ENCODE assay signal across 35 cellular contexts in genomic region chr17:63492940-63493339, GRCh38. TPM values are rescaled to one million over a fixed set of nuclear protein-coding genes. Genes with fewer than 3 reads are reported as not detected.
"Had no signal": no experiment of that assay in that cellular context is flagged by ENCODE, and none has a peak within 500 bp of the region (broad histone marks: within the 10 kb centered on the region; RNA-seq: fewer than 3 reads in every experiment).

No MANE protein-coding gene starts in this region.

- DNase-seq: activated B cell treated with CpG ODN at 0.5 μM for 24 hours; activated CD4-positive, alpha-beta memory T cell treated with anti-CD3 and anti-CD28 coated beads for 36 hours; activated CD4-positive, alpha-beta T cell treated with anti-CD3 and anti-CD28 coated beads for 4 hours; activated CD4-positive, alpha-beta T cell treated with anti-CD3 and anti-CD28 coated beads, Interleukin-2, amount 50 U/mL, for 1 hour; activated CD4-positive, CD25-positive, alpha-beta regulatory T cell treated with anti-CD3 and anti-CD28 coated beads, Interleukin-2, amount 50 U/mL, for 72 hours; activated CD8-positive, alpha-beta memory T cell treated with anti-CD3 and anti-CD28 coated beads, Interleukin-2, amount 50 U/mL, for 4 hours; activated effector memory CD4-positive, alpha-beta T cell treated with Interleukin-2 at 50 U/mL for 16 hours; activated naive CD4-positive, alpha-beta T cell treated with anti-CD3 and anti-CD28 coated beads, Interleukin-2, amount 10 ng/mL, durations not matched to agents 7 days and 5 days; activated naive CD8-positive, alpha-beta T cell treated with anti-CD3 and anti-CD28 coated beads, Interleukin-2, amount 50 U/mL, for 24 hours; activated T-cell treated with anti-CD3 and anti-CD28 coated beads for 4 hours; activated T-cell treated with anti-CD3 and anti-CD28 coated beads, Interleukin-2, amount 50 U/mL, for 4 hours; amniotic stem cell; aorta; brain microvascular endothelial cell; central memory CD4-positive, alpha-beta T cell; NCI-H1048; NCI-H1105 treated with DMSO at 0.1 percent for 48 hours; NCI-H1436 treated with DMSO at 0.1 percent for 48 hours; NCI-H1694 treated with DMSO at 0.1 percent for 48 hours; NCI-H2029; NCI-H2107; NCI-H510A; NCI-H526; NCI-H748 treated with DMSO at 0.1 percent for 48 hours; OCI-M1; Right ventricle myocardium superior; SW 1271; T-helper 1 cell; T-helper 2 cell; T-helper 9 cell had no signal

- ATAC-seq: activated naive CD8-positive, alpha-beta T cell treated with anti-CD3 and anti-CD28 coated beads, Interleukin-2, amount 50 U/mL, for 24 hours; activated T-cell treated with anti-CD3 and anti-CD28 coated beads, Interleukin-2, amount 50 U/mL, for 4 hours had no signal

- H3K4me3 Mint-ChIP-seq: activated B cell treated with CpG ODN at 0.5 μM for 24 hours; activated CD4-positive, alpha-beta memory T cell treated with anti-CD3 and anti-CD28 coated beads for 36 hours; activated naive CD4-positive, alpha-beta T cell treated with anti-CD3 and anti-CD28 coated beads, Interleukin-2, amount 10 ng/mL, durations not matched to agents 7 days and 5 days; activated naive CD8-positive, alpha-beta T cell; activated naive CD8-positive, alpha-beta T cell treated with anti-CD3 and anti-CD28 coated beads, Interleukin-2, amount 50 U/mL, for 24 hours; activated T-cell treated with anti-CD3 and anti-CD28 coated beads, Interleukin-2, amount 50 U/mL, for 4 hours; activated T-helper 1 cell treated with anti-CD3 and anti-CD28 coated beads, Interleukin-12 subunit alpha, Interleukin-12 subunit beta, Interleukin-2, Interleukin-4 antibody, amounts not matched to agents 30 ng/mL and 10 ng/mL and 1 ng/mL, durations not matched to agents 14 hours and 24 hours and 36 hours had no signal

- H3K27me3 Mint-ChIP-seq: activated B cell treated with CpG ODN at 0.5 μM for 24 hours; activated CD4-positive, alpha-beta memory T cell treated with anti-CD3 and anti-CD28 coated beads for 36 hours; activated naive CD8-positive, alpha-beta T cell; activated naive CD8-positive, alpha-beta T cell treated with anti-CD3 and anti-CD28 coated beads, Interleukin-2, amount 50 U/mL, for 24 hours had no signal

- H3K4me1 Mint-ChIP-seq: activated B cell treated with CpG ODN at 0.5 μM for 24 hours; activated naive CD4-positive, alpha-beta T cell treated with anti-CD3 and anti-CD28 coated beads, Interleukin-2, amount 10 ng/mL, durations not matched to agents 7 days and 5 days; activated naive CD8-positive, alpha-beta T cell treated with anti-CD3 and anti-CD28 coated beads, Interleukin-2, amount 50 U/mL, for 24 hours had no signal

- H3K27ac ChIP-seq: brain microvascular endothelial cell, KMS-11, VCaP had no signal

- H3K36me3 ChIP-seq: brain microvascular endothelial cell had no signal

- H3K36me3 Mint-ChIP-seq: activated CD4-positive, alpha-beta memory T cell treated with anti-CD3 and anti-CD28 coated beads for 36 hours; activated naive CD4-positive, alpha-beta T cell treated with anti-CD3 and anti-CD28 coated beads, Interleukin-2, amount 10 ng/mL, durations not matched to agents 7 days and 5 days; activated naive CD8-positive, alpha-beta T cell had no signal

- H3K9ac ChIP-seq: KMS-11 had no signal

- H3K9me3 Mint-ChIP-seq: activated B cell treated with CpG ODN at 0.5 μM for 24 hours; activated CD4-positive, alpha-beta memory T cell treated with anti-CD3 and anti-CD28 coated beads for 36 hours; activated naive CD4-positive, alpha-beta T cell treated with anti-CD3 and anti-CD28 coated beads, Interleukin-2, amount 10 ng/mL, durations not matched to agents 7 days and 5 days; activated naive CD8-positive, alpha-beta T cell treated with anti-CD3 and anti-CD28 coated beads, Interleukin-2, amount 50 U/mL, for 24 hours; activated T-cell treated with anti-CD3 and anti-CD28 coated beads, Interleukin-2, amount 50 U/mL, for 4 hours; activated T-helper 1 cell treated with anti-CD3 and anti-CD28 coated beads, Interleukin-12 subunit alpha, Interleukin-12 subunit beta, Interleukin-2, Interleukin-4 antibody, amounts not matched to agents 30 ng/mL and 10 ng/mL and 1 ng/mL, durations not matched to agents 14 hours and 24 hours and 36 hours had no signal

- H3K27ac Mint-ChIP-seq: activated B cell treated with CpG ODN at 0.5 μM for 24 hours; activated CD4-positive, alpha-beta memory T cell treated with anti-CD3 and anti-CD28 coated beads for 36 hours; activated naive CD4-positive, alpha-beta T cell treated with anti-CD3 and anti-CD28 coated beads, Interleukin-2, amount 10 ng/mL, durations not matched to agents 7 days and 5 days; activated naive CD8-positive, alpha-beta T cell; activated naive CD8-positive, alpha-beta T cell treated with anti-CD3 and anti-CD28 coated beads, Interleukin-2, amount 50 U/mL, for 24 hours; activated T-helper 1 cell treated with anti-CD3 and anti-CD28 coated beads, Interleukin-12 subunit alpha, Interleukin-12 subunit beta, Interleukin-2, Interleukin-4 antibody, amounts not matched to agents 30 ng/mL and 10 ng/mL and 1 ng/mL, durations not matched to agents 14 hours and 24 hours and 36 hours had no signal

RNA-seq across cellular contexts. Expression of gene KCNH6, which starts 30.2 kb away (rescaled TPM):
- total RNA-seq: activated B cell treated with CpG ODN at 0.5 μM for 24 hours; activated CD4-positive, alpha-beta memory T cell treated with anti-CD3 and anti-CD28 coated beads for 36 hours; activated T-cell treated with anti-CD3 and anti-CD28 coated beads, Interleukin-2, amount 50 U/mL, for 4 hours; activated T-helper 1 cell treated with anti-CD3 and anti-CD28 coated beads, Interleukin-12 subunit alpha, Interleukin-12 subunit beta, Interleukin-2, Interleukin-4 antibody, amounts not matched to agents 30 ng/mL and 10 ng/mL and 1 ng/mL, durations not matched to agents 14 hours and 24 hours and 36 hours; aorta; MCF 10A; Right ventricle myocardium superior had no signal
- polyA plus RNA-seq: aorta had no signal
